Comparison of ENCODE assay signal across 1 cellular context in genomic region chr1:156958247-156958714, GRCh38.
TF ChIP-seq lines count a peak whose summit lies in the region.

No MANE protein-coding gene starts in this region.

TF ChIP-seq in K562, 482 proteins besides CTCF, POLR2A, EP300 and RAD21 (continued from another document and continues in another):
- no peak for TF ChIP-seq FOXP4 (CRISPR knock-in tag; IDR thresholded peaks at IDR 0.05; ENCODE audit: borderline replicate concordance)
- TF ChIP-seq SMAD4 (CRISPR knock-in tag; conservative IDR thresholded peaks at IDR 0.05): peak; percentile 96
- 0 out of 2 replicates have a peak, but pooled peaks have one; percentile 66 for TF ChIP-seq ZNF212 (CRISPR knock-in tag; IDR thresholded peaks at IDR 0.05)
- TF ChIP-seq, protein P1, sequence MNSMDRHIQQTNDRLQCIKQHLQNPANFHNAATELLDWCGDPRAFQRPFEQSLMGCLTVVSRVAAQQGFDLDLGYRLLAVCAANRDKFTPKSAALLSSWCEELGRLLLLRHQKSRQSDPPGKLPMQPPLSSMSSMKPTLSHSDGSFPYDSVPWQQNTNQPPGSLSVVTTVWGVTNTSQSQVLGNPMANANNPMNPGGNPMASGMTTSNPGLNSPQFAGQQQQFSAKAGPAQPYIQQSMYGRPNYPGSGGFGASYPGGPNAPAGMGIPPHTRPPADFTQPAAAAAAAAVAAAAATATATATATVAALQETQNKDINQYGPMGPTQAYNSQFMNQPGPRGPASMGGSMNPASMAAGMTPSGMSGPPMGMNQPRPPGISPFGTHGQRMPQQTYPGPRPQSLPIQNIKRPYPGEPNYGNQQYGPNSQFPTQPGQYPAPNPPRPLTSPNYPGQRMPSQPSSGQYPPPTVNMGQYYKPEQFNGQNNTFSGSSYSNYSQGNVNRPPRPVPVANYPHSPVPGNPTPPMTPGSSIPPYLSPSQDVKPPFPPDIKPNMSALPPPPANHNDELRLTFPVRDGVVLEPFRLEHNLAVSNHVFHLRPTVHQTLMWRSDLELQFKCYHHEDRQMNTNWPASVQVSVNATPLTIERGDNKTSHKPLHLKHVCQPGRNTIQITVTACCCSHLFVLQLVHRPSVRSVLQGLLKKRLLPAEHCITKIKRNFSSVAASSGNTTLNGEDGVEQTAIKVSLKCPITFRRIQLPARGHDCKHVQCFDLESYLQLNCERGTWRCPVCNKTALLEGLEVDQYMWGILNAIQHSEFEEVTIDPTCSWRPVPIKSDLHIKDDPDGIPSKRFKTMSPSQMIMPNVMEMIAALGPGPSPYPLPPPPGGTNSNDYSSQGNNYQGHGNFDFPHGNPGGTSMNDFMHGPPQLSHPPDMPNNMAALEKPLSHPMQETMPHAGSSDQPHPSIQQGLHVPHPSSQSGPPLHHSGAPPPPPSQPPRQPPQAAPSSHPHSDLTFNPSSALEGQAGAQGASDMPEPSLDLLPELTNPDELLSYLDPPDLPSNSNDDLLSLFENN (IDR thresholded peaks at IDR 0.05; ENCODE audit: low read depth in 2 of 2, low read length in 2 of 2): peak in 1 of 2 experiments; percentile 88; a peak in 2 of 4 replicates
- no peak for TF ChIP-seq ZC3H11A (IDR thresholded peaks at IDR 0.05; ENCODE audit: low read depth, low read length)
- TF ChIP-seq SNAPC5 (CRISPR knock-in tag; IDR thresholded peaks at IDR 0.05): no peak
- TF ChIP-seq ATF3 (IDR thresholded peaks at IDR 0.05): peak; percentile 63; the same call in 1 of the 2 replicates
- TF ChIP-seq ATF3 (CRISPR knock-in tag; conservative IDR thresholded peaks at IDR 0.05): no peak
- TF ChIP-seq KAT7 (CRISPR knock-in tag; IDR thresholded peaks at IDR 0.05; ENCODE audit: borderline replicate concordance): 0 out of 2 replicates have a peak, but pooled peaks have one; percentile 10
- no peak for TF ChIP-seq BRF1 (IDR thresholded peaks at IDR 0.05; ENCODE audit: borderline replicate concordance, extremely low read depth, insufficient read length)
- no peak for TF ChIP-seq FOXJ3 (CRISPR knock-in tag; IDR thresholded peaks at IDR 0.05)
- peak; percentile 34; the same call in 1 of the 2 replicates for TF ChIP-seq PHF21A (IDR thresholded peaks at IDR 0.05; ENCODE audit: borderline replicate concordance, low read depth)
- peak; percentile 77 for TF ChIP-seq MTA1 (IDR thresholded peaks at IDR 0.05; ENCODE audit: borderline replicate concordance)
- TF ChIP-seq, protein P2, sequence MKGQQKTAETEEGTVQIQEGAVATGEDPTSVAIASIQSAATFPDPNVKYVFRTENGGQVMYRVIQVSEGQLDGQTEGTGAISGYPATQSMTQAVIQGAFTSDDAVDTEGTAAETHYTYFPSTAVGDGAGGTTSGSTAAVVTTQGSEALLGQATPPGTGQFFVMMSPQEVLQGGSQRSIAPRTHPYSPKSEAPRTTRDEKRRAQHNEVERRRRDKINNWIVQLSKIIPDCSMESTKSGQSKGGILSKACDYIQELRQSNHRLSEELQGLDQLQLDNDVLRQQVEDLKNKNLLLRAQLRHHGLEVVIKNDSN (CRISPR knock-in tag; IDR thresholded peaks at IDR 0.05): peak; percentile 40; the same call in 1 of the 2 replicates
- TF ChIP-seq CREM (IDR thresholded peaks at IDR 0.05; ENCODE audit: low read depth): peak; percentile 73
- TF ChIP-seq, protein P3, sequence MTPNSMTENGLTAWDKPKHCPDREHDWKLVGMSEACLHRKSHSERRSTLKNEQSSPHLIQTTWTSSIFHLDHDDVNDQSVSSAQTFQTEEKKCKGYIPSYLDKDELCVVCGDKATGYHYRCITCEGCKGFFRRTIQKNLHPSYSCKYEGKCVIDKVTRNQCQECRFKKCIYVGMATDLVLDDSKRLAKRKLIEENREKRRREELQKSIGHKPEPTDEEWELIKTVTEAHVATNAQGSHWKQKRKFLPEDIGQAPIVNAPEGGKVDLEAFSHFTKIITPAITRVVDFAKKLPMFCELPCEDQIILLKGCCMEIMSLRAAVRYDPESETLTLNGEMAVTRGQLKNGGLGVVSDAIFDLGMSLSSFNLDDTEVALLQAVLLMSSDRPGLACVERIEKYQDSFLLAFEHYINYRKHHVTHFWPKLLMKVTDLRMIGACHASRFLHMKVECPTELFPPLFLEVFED (CRISPR knock-in tag; conservative IDR thresholded peaks at IDR 0.05): peak; percentile 49; the same call in 1 of the 2 replicates
- TF ChIP-seq HMBOX1 (IDR thresholded peaks at IDR 0.05): peak; percentile 94
- TF ChIP-seq, protein P4, sequence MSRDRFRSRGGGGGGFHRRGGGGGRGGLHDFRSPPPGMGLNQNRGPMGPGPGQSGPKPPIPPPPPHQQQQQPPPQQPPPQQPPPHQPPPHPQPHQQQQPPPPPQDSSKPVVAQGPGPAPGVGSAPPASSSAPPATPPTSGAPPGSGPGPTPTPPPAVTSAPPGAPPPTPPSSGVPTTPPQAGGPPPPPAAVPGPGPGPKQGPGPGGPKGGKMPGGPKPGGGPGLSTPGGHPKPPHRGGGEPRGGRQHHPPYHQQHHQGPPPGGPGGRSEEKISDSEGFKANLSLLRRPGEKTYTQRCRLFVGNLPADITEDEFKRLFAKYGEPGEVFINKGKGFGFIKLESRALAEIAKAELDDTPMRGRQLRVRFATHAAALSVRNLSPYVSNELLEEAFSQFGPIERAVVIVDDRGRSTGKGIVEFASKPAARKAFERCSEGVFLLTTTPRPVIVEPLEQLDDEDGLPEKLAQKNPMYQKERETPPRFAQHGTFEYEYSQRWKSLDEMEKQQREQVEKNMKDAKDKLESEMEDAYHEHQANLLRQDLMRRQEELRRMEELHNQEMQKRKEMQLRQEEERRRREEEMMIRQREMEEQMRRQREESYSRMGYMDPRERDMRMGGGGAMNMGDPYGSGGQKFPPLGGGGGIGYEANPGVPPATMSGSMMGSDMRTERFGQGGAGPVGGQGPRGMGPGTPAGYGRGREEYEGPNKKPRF (IDR thresholded peaks at IDR 0.05; ENCODE audit: low read depth, low read length): no peak
- no peak for TF ChIP-seq PTRF (tag; IDR thresholded peaks at IDR 0.05)
- TF ChIP-seq, protein P5, sequence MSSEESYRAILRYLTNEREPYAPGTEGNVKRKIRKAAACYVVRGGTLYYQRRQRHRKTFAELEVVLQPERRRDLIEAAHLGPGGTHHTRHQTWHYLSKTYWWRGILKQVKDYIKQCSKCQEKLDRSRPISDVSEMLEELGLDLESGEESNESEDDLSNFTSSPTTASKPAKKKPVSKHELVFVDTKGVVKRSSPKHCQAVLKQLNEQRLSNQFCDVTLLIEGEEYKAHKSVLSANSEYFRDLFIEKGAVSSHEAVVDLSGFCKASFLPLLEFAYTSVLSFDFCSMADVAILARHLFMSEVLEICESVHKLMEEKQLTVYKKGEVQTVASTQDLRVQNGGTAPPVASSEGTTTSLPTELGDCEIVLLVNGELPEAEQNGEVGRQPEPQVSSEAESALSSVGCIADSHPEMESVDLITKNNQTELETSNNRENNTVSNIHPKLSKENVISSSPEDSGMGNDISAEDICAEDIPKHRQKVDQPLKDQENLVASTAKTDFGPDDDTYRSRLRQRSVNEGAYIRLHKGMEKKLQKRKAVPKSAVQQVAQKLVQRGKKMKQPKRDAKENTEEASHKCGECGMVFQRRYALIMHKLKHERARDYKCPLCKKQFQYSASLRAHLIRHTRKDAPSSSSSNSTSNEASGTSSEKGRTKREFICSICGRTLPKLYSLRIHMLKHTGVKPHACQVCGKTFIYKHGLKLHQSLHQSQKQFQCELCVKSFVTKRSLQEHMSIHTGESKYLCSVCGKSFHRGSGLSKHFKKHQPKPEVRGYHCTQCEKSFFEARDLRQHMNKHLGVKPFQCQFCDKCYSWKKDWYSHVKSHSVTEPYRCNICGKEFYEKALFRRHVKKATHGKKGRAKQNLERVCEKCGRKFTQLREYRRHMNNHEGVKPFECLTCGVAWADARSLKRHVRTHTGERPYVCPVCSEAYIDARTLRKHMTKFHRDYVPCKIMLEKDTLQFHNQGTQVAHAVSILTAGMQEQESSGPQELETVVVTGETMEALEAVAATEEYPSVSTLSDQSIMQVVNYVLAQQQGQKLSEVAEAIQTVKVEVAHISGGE (CRISPR knock-in tag; IDR thresholded peaks at IDR 0.05): peak in 1 of 3 experiments; percentile 72; a peak in 1 of 6 replicates
- no peak for TF ChIP-seq E2F3 (CRISPR knock-in tag; IDR thresholded peaks at IDR 0.05)
- TF ChIP-seq ATF1 (CRISPR knock-in tag; IDR thresholded peaks at IDR 0.05): no peak
- TF ChIP-seq ATF1 (tag; IDR thresholded peaks at IDR 0.05): peak; percentile 53; the same call in 1 of the 2 replicates
- no peak for TF ChIP-seq MXI1 (IDR thresholded peaks at IDR 0.05; ENCODE audit: low read depth, low read length)
- peak; percentile 90 for TF ChIP-seq CCNT2 (IDR thresholded peaks at IDR 0.05; ENCODE audit: borderline replicate concordance, extremely low read depth, insufficient read length, low read depth, low read length)
- TF ChIP-seq TCF3 (CRISPR knock-in tag; IDR thresholded peaks at IDR 0.05): peak; percentile 99
- 0 out of 4 replicates have a peak, but pooled peaks of 1 of the 2 experiments have one; percentile 7 for TF ChIP-seq FOXA3 (CRISPR knock-in tag; conservative IDR thresholded peaks at IDR 0.05 in 1 of 2, IDR thresholded peaks at IDR 0.05 in 1 of 2)
- no peak for TF ChIP-seq POLR3A (IDR thresholded peaks at IDR 0.05; ENCODE audit: borderline replicate concordance, extremely low read depth, insufficient read depth, insufficient read length)
- no peak for TF ChIP-seq HDAC8 (tag; IDR thresholded peaks at IDR 0.05)
- peak; percentile 80; the same call in 1 of the 2 replicates for TF ChIP-seq ZNF609 (CRISPR knock-in tag; IDR thresholded peaks at IDR 0.05; ENCODE audit: borderline replicate concordance)
- TF ChIP-seq MEF2A (IDR thresholded peaks at IDR 0.05; ENCODE audit: control insufficient read depth, low read depth, low read length): no peak
- TF ChIP-seq KDM5B (IDR thresholded peaks at IDR 0.05; ENCODE audit: insufficient replicate concordance, low read depth, low read length): no peak
- TF ChIP-seq HES1 (IDR thresholded peaks at IDR 0.05; ENCODE audit: low read depth): peak; percentile 99
- TF ChIP-seq EGR1 (conservative IDR thresholded peaks at IDR 0.05): no peak
